9 cellular contexts compared by ENCODE assay signal in the genomic region with DNA sequence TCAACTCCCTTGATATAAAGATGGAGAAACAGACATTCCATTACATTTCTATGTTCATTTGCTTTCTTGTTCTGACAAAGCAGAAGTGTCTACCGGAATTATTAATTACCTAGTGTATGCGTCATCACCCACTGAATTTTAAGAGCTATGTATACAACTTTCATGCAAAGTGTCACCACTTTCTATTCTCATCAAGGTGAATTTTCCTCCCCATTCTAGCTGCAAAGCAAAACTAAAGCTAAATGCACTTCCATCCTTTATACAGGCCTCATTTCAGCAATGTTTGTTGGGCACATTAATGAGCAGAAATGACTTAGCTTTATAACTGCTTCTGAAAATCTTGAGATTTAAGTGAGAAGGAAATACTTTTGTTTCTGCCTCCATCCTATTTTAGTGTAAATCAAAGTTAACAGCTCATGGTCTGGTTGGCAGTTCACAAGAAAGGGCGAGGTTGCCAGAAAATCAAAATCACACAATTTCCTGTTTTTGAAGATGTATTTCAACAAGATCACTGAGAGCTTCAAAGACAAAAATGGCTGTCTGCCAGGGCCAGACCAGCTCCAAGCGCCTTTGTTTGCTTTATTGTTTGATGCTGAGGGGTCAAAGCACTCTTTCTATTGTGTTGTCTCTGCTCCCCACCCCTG. TPM values are rescaled to one million over a fixed set of nuclear protein-coding genes. Genes with fewer than 3 reads are reported as not detected.
A peak's percentile ranks its signal among the peaks of the same experiment; 100 is the strongest.
DNase-seq lines count a peak whose midpoint lies in the region; ATAC-seq and TF ChIP-seq lines count a peak whose summit lies in the region.
"Had no signal": no experiment of that assay in that cellular context is flagged by ENCODE, and none has a peak within 500 bp of the region (broad histone marks: within the 10 kb centered on the region; RNA-seq: fewer than 3 reads in every experiment).

No MANE protein-coding gene starts in this region.

- intact Hi-C loops in MCF 10A (cut with micrococcal nuclease) (no loop called here), mammary epithelial cell (cut with micrococcal nuclease) (no loop called here)

- TF ChIP-seq POLR2A in Peyer's patch (IDR thresholded peaks at IDR 0.05), result no peak

- no peaks in the 10 kb centered on the region for H3K9me3 ChIP-seq in mammary epithelial cell (replicated peaks; ENCODE audit: insufficient read depth, low read length)
- H3K9me3 ChIP-seq in Peyer's patch, result no peaks in the 10 kb centered on the region
- H3K9me3 ChIP-seq in MM.1S (replicated peaks; ENCODE audit: insufficient read depth, low read length), result no peaks in the 10 kb centered on the region

- H3K27me3 ChIP-seq in mammary epithelial cell (ENCODE audit: insufficient read depth, low read length) (no peaks in the 10 kb centered on the region), Peyer's patch (no peaks in the 10 kb centered on the region), MM.1S (replicated peaks; ENCODE audit: insufficient read depth, low read length) (no peaks in the 10 kb centered on the region)

- ATAC-seq in HG03175 (IDR thresholded peaks at IDR 0.05; ENCODE audit: unreplicated experiment), result peak; percentile 84
- peak; percentile 78 to 90 for ATAC-seq in activated naive CD4-positive, alpha-beta T cell treated with anti-CD3 and anti-CD28 coated beads, Interleukin-2, amount 50 U/mL, for 72 hours
- peak; percentile 84 for ATAC-seq in stimulated activated naive CD8-positive, alpha-beta T cell treated with anti-CD3 and anti-CD28 coated beads, Interleukin-15, amount 100 ng/mL, for 72 hours

- peaks cover 11% of the 10 kb centered on the region for H3K4me1 ChIP-seq in mammary epithelial cell (ENCODE audit: insufficient read depth, low read length)
- H3K4me1 ChIP-seq in Peyer's patch, result no peaks in the 10 kb centered on the region
- H3K4me1 ChIP-seq in MM.1S (ENCODE audit: low read length), result no peaks in the 10 kb centered on the region

- H3K27ac Mint-ChIP-seq in MCF 10A (ENCODE audit: low read depth, unreplicated experiment), result no peak overlapping the region
- H3K27ac Mint-ChIP-seq in activated naive CD4-positive, alpha-beta T cell treated with anti-CD3 and anti-CD28 coated beads, Interleukin-2, amount 50 U/mL, for 72 hours, result peak overlapping the region; percentile 94 to 100
- H3K27ac Mint-ChIP-seq in stimulated activated naive CD8-positive, alpha-beta T cell treated with anti-CD3 and anti-CD28 coated beads, Interleukin-15, amount 100 ng/mL, for 72 hours, result peak overlapping the region; percentile 87 to 88

- TF ChIP-seq CTCF in MCF 10A (IDR thresholded peaks at IDR 0.05; ENCODE audit: unreplicated experiment) (no peak), mammary epithelial cell (conservative IDR thresholded peaks at IDR 0.05 in 1 of 2, IDR thresholded peaks at IDR 0.05 in 1 of 2; ENCODE audit: extremely low read depth in 1 of 2, insufficient read depth in 1 of 2, low read depth in 1 of 2, low read length in 2 of 2) (no peak), Peyer's patch (IDR thresholded peaks at IDR 0.05) (no peak), MM.1S (IDR thresholded peaks at IDR 0.05; ENCODE audit: low read length) (no peak)

- H3K4me3 Mint-ChIP-seq in MCF 10A (ENCODE audit: unreplicated experiment), result no peak overlapping the region
- H3K4me3 Mint-ChIP-seq in stimulated activated naive CD8-positive, alpha-beta T cell treated with anti-CD3 and anti-CD28 coated beads, Interleukin-15, amount 100 ng/mL, for 72 hours, result peak overlapping the region in 1 of 2 donors; percentile 51

- H3K79me2 ChIP-seq in mammary epithelial cell (ENCODE audit: insufficient read depth, low read length) (no peaks in the 10 kb centered on the region), MM.1S (ENCODE audit: low read length) (no peaks in the 10 kb centered on the region)

- no peak overlapping the region for H3K4me2 ChIP-seq in mammary epithelial cell (ENCODE audit: insufficient read depth, low read depth, low read length)
- H3K4me2 ChIP-seq in MM.1S (ENCODE audit: low read depth, low read length), result no peak overlapping the region

- no peaks in the 10 kb centered on the region for H3K36me3 ChIP-seq in mammary epithelial cell (ENCODE audit: insufficient read depth, low read length)
- H3K36me3 ChIP-seq in Peyer's patch, result no peaks in the 10 kb centered on the region
- no peaks in the 10 kb centered on the region for H3K36me3 ChIP-seq in MM.1S (replicated peaks; ENCODE audit: insufficient read depth, low read length)

- H3K9ac ChIP-seq in mammary epithelial cell (ENCODE audit: insufficient read depth, low read length) (no peak overlapping the region), MM.1S (ENCODE audit: low read length) (no peak overlapping the region)

- H3K27me3 Mint-ChIP-seq in MCF 10A (ENCODE audit: insufficient read depth, unreplicated experiment), result no peaks in the 10 kb centered on the region
- no peaks in the 10 kb centered on the region for H3K27me3 Mint-ChIP-seq in stimulated activated naive CD8-positive, alpha-beta T cell treated with anti-CD3 and anti-CD28 coated beads, Interleukin-15, amount 100 ng/mL, for 72 hours

- POLR2A ChIA-PET in MCF 10A (lab: Yijun Ruan, JAX), result interaction anchor here (1.2 kb wide), 1 partner anchor 10 kb away, joined by 5 read pairs; no protein-coding TSS in a partner anchor

- in situ Hi-C loops in mammary epithelial cell (cut with MboI; ENCODE audit: low sequenced_read_pairs in 2 of 2), result no loop called here

- H2AFZ ChIP-seq in mammary epithelial cell (ENCODE audit: low read depth, low read length), result no peak overlapping the region
- no peak overlapping the region for H2AFZ ChIP-seq in MM.1S (ENCODE audit: low read length)

- H4K20me1 ChIP-seq in mammary epithelial cell (ENCODE audit: insufficient read depth, low read length) (no peaks in the 10 kb centered on the region), MM.1S (ENCODE audit: insufficient read depth, low read length) (no peaks in the 10 kb centered on the region)

- H3K4me1 Mint-ChIP-seq in MCF 10A (ENCODE audit: insufficient read depth, unreplicated experiment), result no peaks in the 10 kb centered on the region
- H3K4me1 Mint-ChIP-seq in stimulated activated naive CD8-positive, alpha-beta T cell treated with anti-CD3 and anti-CD28 coated beads, Interleukin-15, amount 100 ng/mL, for 72 hours, result peaks cover 73% of the 10 kb centered on the region

- no peaks in the 10 kb centered on the region for H3K9me3 Mint-ChIP-seq in MCF 10A (ENCODE audit: unreplicated experiment)
- H3K9me3 Mint-ChIP-seq in activated naive CD4-positive, alpha-beta T cell treated with anti-CD3 and anti-CD28 coated beads, Interleukin-2, amount 50 U/mL, for 72 hours, result peaks cover 6% of the 10 kb centered on the region in 2 donors
- peaks cover 6 to 8% of the 10 kb centered on the region in 2 donors for H3K9me3 Mint-ChIP-seq in stimulated activated naive CD8-positive, alpha-beta T cell treated with anti-CD3 and anti-CD28 coated beads, Interleukin-15, amount 100 ng/mL, for 72 hours

- H3K36me3 Mint-ChIP-seq in MCF 10A (ENCODE audit: insufficient read depth, unreplicated experiment), result no peaks in the 10 kb centered on the region
- H3K36me3 Mint-ChIP-seq in activated naive CD4-positive, alpha-beta T cell treated with anti-CD3 and anti-CD28 coated beads, Interleukin-2, amount 50 U/mL, for 72 hours, result peaks cover 7 to 17% of the 10 kb centered on the region in 2 donors

- dilution Hi-C loops in mammary epithelial cell (cut with HindIII; ENCODE audit: low sequenced_read_pairs), result no loop called here

- no peaks in the 10 kb centered on the region for H3K9me2 ChIP-seq in MM.1S (replicated peaks; ENCODE audit: insufficient read depth, low read length)

- DNase-seq in MCF 10A (ENCODE audit: unreplicated experiment) (peak; percentile 30), mammary epithelial cell (no peak), ureter (ENCODE audit: low spot score) (no peak), Peyer's patch (no peak), MM.1S (no peak)
- DNase-seq in activated naive CD4-positive, alpha-beta T cell treated with anti-CD3 and anti-CD28 coated beads, Interleukin-2, amount 50 U/mL, for 72 hours (ENCODE audit: low spot score in 2 of 2), result no peak
- DNase-seq in stimulated activated naive CD8-positive, alpha-beta T cell treated with anti-CD3 and anti-CD28 coated beads, Interleukin-15, amount 100 ng/mL, for 72 hours, result no peak

- BruUV-seq in MCF 10A (replicated peaks; lab: Mats Ljungman, UMichigan), result no TSS peak
- BruUV-seq in mammary epithelial cell (replicated peaks; lab: Mats Ljungman, UMichigan), result no TSS peak

- CTCF ChIA-PET in MCF 10A (lab: Yijun Ruan, JAX) (interaction anchor here (0.6 to 1.3 kb wide), 3 partner anchors 10 to 246 kb away, joined by 4 to 6 read pairs (median 4); no protein-coding TSS in a partner anchor), mammary epithelial cell (lab: Charles Lee; ENCODE audit: low non-redundant PET) (no interaction called here)

- H3K27ac ChIP-seq in mammary epithelial cell (ENCODE audit: insufficient read depth, low read depth, low read length) (no peak overlapping the region), Peyer's patch (peak overlapping the region in 1 of 4 donors; percentile 11), MM.1S (ENCODE audit: low read length) (no peak overlapping the region)

- H3K4me3 ChIP-seq in mammary epithelial cell (replicated peaks in 1 of 3; ENCODE audit: insufficient read depth in 1 of 3, low read depth in 2 of 3, low read length in 3 of 3) (no peak overlapping the region), Peyer's patch (no peak overlapping the region), MM.1S (ENCODE audit: low read length) (no peak overlapping the region)
- H3K4me3 ChIP-seq: skin epidermis had no signal

- H3F3A ChIP-seq in MM.1S (ENCODE audit: insufficient read depth, low read length), result no peaks in the 10 kb centered on the region

- 88% methylated on average over 4 of the region's 4 CpGs for WGBS in mammary epithelial cell (ENCODE audit: low coverage, missing lambda C conversion rate)

RNA-seq across cellular contexts. Expression of a gene that starts 7.2 kb away (rescaled TPM):
- total RNA-seq in MCF 10A (2022) (not detected in 2 replicates), mammary epithelial cell (not detected), ureter (0.26 TPM), Peyer's patch (1 to 10 TPM in 1 of 4 donors, under 1 TPM in 1, not detected in 2; 0.57 to 1.6 TPM)
- not detected for polyA plus RNA-seq in mammary epithelial cell
- polyA minus RNA-seq in mammary epithelial cell, result not detected
- under 1 TPM in 1 of 2 donors, not detected in 1; 0.41 TPM for total RNA-seq in activated naive CD4-positive, alpha-beta T cell treated with anti-CD3 and anti-CD28 coated beads, Interleukin-2, amount 50 U/mL, for 72 hours
